ENCODE assay signal across 24 cellular contexts in the genomic region with DNA sequence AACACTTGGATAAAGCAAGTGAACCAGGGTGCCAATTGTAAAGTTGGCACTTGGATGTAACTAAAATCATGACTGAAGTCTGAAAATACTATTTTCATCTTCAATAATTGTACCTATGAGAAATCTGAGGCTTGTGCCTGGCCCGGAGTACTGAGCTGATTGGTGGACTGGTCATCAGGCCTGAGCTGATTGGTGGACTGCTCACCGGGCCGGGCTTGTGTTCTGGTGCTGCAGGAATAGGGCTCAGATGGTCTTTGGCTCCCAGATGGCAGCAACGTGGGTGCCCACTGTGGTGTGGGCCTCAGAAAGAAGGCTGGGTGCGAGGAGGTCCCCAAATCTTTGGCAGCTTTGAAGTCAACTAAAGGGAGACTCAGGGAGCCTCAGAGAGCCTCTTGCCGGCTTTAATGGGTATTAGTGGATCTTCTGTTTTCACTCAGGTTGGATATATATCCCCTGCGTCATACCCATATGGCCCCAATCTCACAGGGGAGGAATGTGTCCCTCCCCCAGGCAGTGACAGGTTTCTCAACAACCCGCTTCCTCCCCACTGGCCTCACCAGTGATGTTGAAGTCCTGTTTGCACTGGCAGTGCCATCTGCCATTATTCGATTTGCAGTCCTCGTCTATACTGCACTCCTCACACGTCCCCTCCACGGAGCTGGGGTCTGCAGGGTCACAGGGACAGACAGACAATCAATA. TPM values are rescaled to one million over a fixed set of nuclear protein-coding genes. Genes with fewer than 3 reads are reported as not detected.
"Had no signal": no experiment of that assay in that cellular context is flagged by ENCODE, and none has a peak within 500 bp of the region (broad histone marks: within the 10 kb centered on the region; RNA-seq: fewer than 3 reads in every experiment).

No MANE protein-coding gene starts in this region.

- H3K4me1 ChIP-seq: gastroesophageal sphincter, psoas muscle, spleen, testis, tibial nerve had no signal

- H3K36me3 ChIP-seq: esophagus muscularis mucosa, gastroesophageal sphincter, spleen, tibial nerve had no signal

- H3K27me3 ChIP-seq: testis, tibial nerve had no signal

- H3K27ac ChIP-seq: epithelial cell of prostate, esophagus muscularis mucosa, gastroesophageal sphincter, psoas muscle, spleen, testis, tibial nerve had no signal

- H3K4me3 ChIP-seq: esophagus muscularis mucosa, gastroesophageal sphincter, lung, psoas muscle, spleen, tibial nerve had no signal

- H3K9me3 Mint-ChIP-seq: natural killer cell treated with Interleukin-12 subunit alpha and Interleukin-12 subunit beta and Interleukin-15 and Interleukin-18, amount 100 ng/mL, for 72 hours; stimulated activated naive CD8-positive, alpha-beta T cell treated with anti-CD3 and anti-CD28 coated beads, Interleukin-15, Interleukin-2, amounts not matched to agents 100 ng/mL and 50 ng/mL, for 24 hours had no signal

- H3K27me3 Mint-ChIP-seq: stimulated activated naive CD8-positive, alpha-beta T cell treated with anti-CD3 and anti-CD28 coated beads, Interleukin-15, Interleukin-2, amounts not matched to agents 100 ng/mL and 50 ng/mL, for 24 hours had no signal

- H3K36me3 Mint-ChIP-seq: natural killer cell treated with Interleukin-12 subunit alpha and Interleukin-12 subunit beta and Interleukin-15 and Interleukin-18, amount 100 ng/mL, for 72 hours; stimulated activated memory B cell treated with anti-CD40 and anti-IgM and Interleukin-4, amounts not matched to agents 10 μg/mL and 1 μg/mL and 100 μg/mL, for 72 hours had no signal

- FAIRE-seq: kidney had no signal

- H3K27ac Mint-ChIP-seq: natural killer cell treated with Interleukin-12 subunit alpha and Interleukin-12 subunit beta and Interleukin-15 and Interleukin-18, amount 100 ng/mL, for 72 hours; stimulated activated memory B cell treated with anti-CD40 and anti-IgM and Interleukin-4, amounts not matched to agents 10 μg/mL and 1 μg/mL and 100 μg/mL, for 72 hours; stimulated activated naive CD8-positive, alpha-beta T cell treated with anti-CD3 and anti-CD28 coated beads, Interleukin-15, Interleukin-2, amounts not matched to agents 100 ng/mL and 50 ng/mL, for 24 hours had no signal

- H3K4me3 Mint-ChIP-seq: natural killer cell treated with Interleukin-12 subunit alpha and Interleukin-12 subunit beta and Interleukin-15 and Interleukin-18, amount 100 ng/mL, for 72 hours; stimulated activated memory B cell treated with anti-CD40 and anti-IgM and Interleukin-4, amounts not matched to agents 10 μg/mL and 1 μg/mL and 100 μg/mL, for 72 hours; stimulated activated naive CD8-positive, alpha-beta T cell treated with anti-CD3 and anti-CD28 coated beads, Interleukin-15, Interleukin-2, amounts not matched to agents 100 ng/mL and 50 ng/mL, for 24 hours had no signal

- H3K4me1 Mint-ChIP-seq: stimulated activated memory B cell treated with anti-CD40 and anti-IgM and Interleukin-4, amounts not matched to agents 10 μg/mL and 1 μg/mL and 100 μg/mL, for 72 hours had no signal

- ATAC-seq: gastroesophageal sphincter, left ventricle myocardium superior, psoas muscle, sciatic nerve had no signal

- DNase-seq: effector memory CD4-positive, alpha-beta T cell; foreskin fibroblast; left ventricle myocardium superior; mesenchymal stem cell; midbrain; psoas muscle; spleen; stimulated activated CD4-positive, alpha-beta T cell treated with anti-CD3 and anti-CD28 coated beads, Interleukin-1b, Interleukin-23, amount 100 ng/mL, for 48 hours; stimulated activated CD4-positive, alpha-beta T cell treated with anti-CD3 and anti-CD28 coated beads, Interleukin-4, amount 100 ng/mL, for 24 hours had no signal

- H3K9me3 ChIP-seq: esophagus muscularis mucosa, gastroesophageal sphincter, psoas muscle, spleen, testis, tibial nerve had no signal

RNA-seq across cellular contexts. Expression of a gene that starts 4.7 kb away (rescaled TPM):
- total RNA-seq: esophagus muscularis mucosa; gastroesophageal sphincter; left colon; left ventricle myocardium superior; lung; natural killer cell treated with Interleukin-12 subunit alpha and Interleukin-12 subunit beta and Interleukin-15 and Interleukin-18, amount 100 ng/mL, for 72 hours; omental fat pad; psoas muscle; sciatic nerve; skeletal muscle tissue; spleen; tibial nerve; urinary bladder had no signal
- polyA plus RNA-seq: lung, psoas muscle, urinary bladder had no signal

RNA-seq across cellular contexts. Expression of a gene that starts 20.5 kb away (rescaled TPM):
- total RNA-seq: esophagus muscularis mucosa; left ventricle myocardium superior; natural killer cell treated with Interleukin-12 subunit alpha and Interleukin-12 subunit beta and Interleukin-15 and Interleukin-18, amount 100 ng/mL, for 72 hours; skeletal muscle tissue had no signal

RNA-seq across cellular contexts. Expression of a gene that starts 56.7 kb away (rescaled TPM):
- total RNA-seq: esophagus muscularis mucosa; gastroesophageal sphincter; kidney; left colon; left ventricle myocardium superior; lung; natural killer cell treated with Interleukin-12 subunit alpha and Interleukin-12 subunit beta and Interleukin-15 and Interleukin-18, amount 100 ng/mL, for 72 hours; omental fat pad; psoas muscle; sciatic nerve; skeletal muscle tissue; spleen; tibial nerve; urinary bladder had no signal
- polyA plus RNA-seq: lung, psoas muscle, spleen, urinary bladder had no signal
